Comparison of ENCODE assay signal across 8 cellular contexts in genomic region chr16:75516189-75516966, GRCh38. TPM values are rescaled to one million over a fixed set of nuclear protein-coding genes. Genes with fewer than 3 reads are reported as not detected.
A peak's percentile ranks its signal among the peaks of the same experiment; 100 is the strongest.
DNase-seq lines count a peak whose midpoint lies in the region; ATAC-seq and TF ChIP-seq lines count a peak whose summit lies in the region.
"Not testable (repeated sequence)": the region's sequence is repeated elsewhere in the genome, so short reads cannot be mapped to it uniquely, and the experiment has no call there.

No MANE protein-coding gene starts in this region.

- H3K36me3 Mint-ChIP-seq in activated naive CD8-positive, alpha-beta T cell treated with anti-CD3 and anti-CD28 coated beads for 36 hours: not testable (repeated sequence)

- not testable (repeated sequence) for H3K79me2 ChIP-seq in SU-DHL-6 (ENCODE audit: insufficient read depth, low read length); fibroblast of lung (ENCODE audit: control insufficient read depth, insufficient read depth, low read length)

- H3K4me2 ChIP-seq in SU-DHL-6 (ENCODE audit: low read depth, low read length, poor library complexity, severe bottlenecking) (peak overlapping the region; percentile 63), fibroblast of lung (ENCODE audit: extremely low read depth, insufficient read depth, low read length) (peak overlapping the region; percentile 92)

- peak overlapping the region; percentile 75 for H3K4me3 Mint-ChIP-seq in activated naive CD8-positive, alpha-beta T cell treated with anti-CD3 and anti-CD28 coated beads for 36 hours

- TF ChIP-seq CTCF in SU-DHL-6 (IDR thresholded peaks at IDR 0.05; ENCODE audit: insufficient read depth, low read length, poor library complexity, severe bottlenecking); fibroblast of lung (conservative IDR thresholded peaks at IDR 0.05 in 1 of 2, IDR thresholded peaks at IDR 0.05 in 1 of 2; ENCODE audit: low read depth in 1 of 2, low read length in 2 of 2); spleen (IDR thresholded peaks at IDR 0.05 in 8 of 11, conservative IDR thresholded peaks at IDR 0.05 in 3 of 11): not testable (repeated sequence)

- not testable (repeated sequence) for H3K27me3 ChIP-seq in SU-DHL-6 (ENCODE audit: low read length); fibroblast of lung (ENCODE audit: control insufficient read depth, insufficient read depth, low read length); spleen (replicated peaks in 1 of 7)

- not testable (repeated sequence) for H3K27me3 Mint-ChIP-seq in activated naive CD8-positive, alpha-beta T cell treated with anti-CD3 and anti-CD28 coated beads for 36 hours

- H3K4me1 ChIP-seq in fibroblast of lung (ENCODE audit: control insufficient read depth, extremely low read depth, insufficient read depth, low read length): not testable (repeated sequence)
- H3K4me1 ChIP-seq in spleen: peaks cover 0 to 17% (median 11%) of the 10 kb centered on the region in 6 donors

- not testable (repeated sequence) for H3K9me3 Mint-ChIP-seq in activated naive CD8-positive, alpha-beta T cell treated with anti-CD3 and anti-CD28 coated beads for 36 hours

- DNase-seq in AG20443 (ENCODE audit: low spot score): peak; percentile 49
- peak; percentile 6 for DNase-seq in HT1080 (ENCODE audit: low read depth)
- peak; percentile 37 for DNase-seq in activated naive CD8-positive, alpha-beta T cell treated with anti-CD3 and anti-CD28 coated beads for 36 hours
- DNase-seq in fibroblast of lung (ENCODE audit: low read depth in 2 of 2): not testable (repeated sequence)
- DNase-seq in medulla oblongata (ENCODE audit: extremely low spot score): peak; percentile 22
- DNase-seq in spleen: peak; percentile 91

- peak; percentile 38 for ATAC-seq in GM19455 (IDR thresholded peaks at IDR 0.05; ENCODE audit: unreplicated experiment)

- WGBS in spleen, 5 donors: 10 to 14% (median 12%) methylated on average over 34 to 42 of the region's 42 CpGs

- not testable (repeated sequence) for TF ChIP-seq POLR2A in spleen (IDR thresholded peaks at IDR 0.05)

- not testable (repeated sequence) for H3K9me3 ChIP-seq in SU-DHL-6 (ENCODE audit: insufficient read depth, low read length); fibroblast of lung (ENCODE audit: control insufficient read depth, insufficient read depth, low read depth, low read length); spleen

- intact Hi-C loops in spleen (cut with DNase I; ENCODE audit: low total_unique reads): not testable (repeated sequence)

- peak overlapping the region; percentile 78 for H3K9ac ChIP-seq in SU-DHL-6 (ENCODE audit: low read length)
- H3K9ac ChIP-seq in fibroblast of lung (ENCODE audit: insufficient read depth, low read length): peak overlapping the region; percentile 88

- not testable (repeated sequence) for H3F3A ChIP-seq in SU-DHL-6 (ENCODE audit: insufficient read depth)

- peak overlapping the region; percentile 88 for H3K4me3 ChIP-seq in SU-DHL-6 (ENCODE audit: insufficient read depth, low read length, poor library complexity, severe bottlenecking)
- peak overlapping the region; percentile 66 to 92 (median 85) for H3K4me3 ChIP-seq in fibroblast of lung (replicated peaks in 1 of 4; ENCODE audit: control extremely low read depth in 1 of 4, insufficient read depth in 1 of 4, low read depth in 3 of 4, low read length in 4 of 4)
- peak overlapping the region; percentile 33 to 88 (median 74) for H3K4me3 ChIP-seq in spleen

- H2AFZ ChIP-seq in SU-DHL-6 (ENCODE audit: low read depth, low read length, severe bottlenecking): peak overlapping the region; percentile 97
- peak overlapping the region; percentile 92 for H2AFZ ChIP-seq in fibroblast of lung (ENCODE audit: low read length)

- not testable (repeated sequence) for H3K27ac ChIP-seq in SU-DHL-6 (ENCODE audit: low read depth, low read length)
- H3K27ac ChIP-seq in fibroblast of lung (ENCODE audit: insufficient read depth, low read length) (peak overlapping the region; percentile 88), spleen (peak overlapping the region; percentile 54 to 95 (median 92))

- not testable (repeated sequence) for H3K36me3 ChIP-seq in SU-DHL-6 (ENCODE audit: low read length); fibroblast of lung (ENCODE audit: control insufficient read depth, insufficient read depth, low read length); spleen

- H3K4me1 Mint-ChIP-seq in activated naive CD8-positive, alpha-beta T cell treated with anti-CD3 and anti-CD28 coated beads for 36 hours: not testable (repeated sequence)

- not testable (repeated sequence) for H3K9me2 ChIP-seq in SU-DHL-6 (replicated peaks; ENCODE audit: insufficient read depth, low read length)

- H4K20me1 ChIP-seq in SU-DHL-6 (ENCODE audit: low read depth, low read length); fibroblast of lung (ENCODE audit: control insufficient read depth, extremely low read depth, insufficient read depth, low read length): not testable (repeated sequence)

- H3K27ac Mint-ChIP-seq in activated naive CD8-positive, alpha-beta T cell treated with anti-CD3 and anti-CD28 coated beads for 36 hours: peak overlapping the region; percentile 28

RNA-seq across cellular contexts. Expression of gene CHST5, which starts 19.5 kb away (rescaled TPM):
- not detected in 2 replicates for total RNA-seq in HT1080 (2014; rRNA removed; shearing (Covaris generic))
- not detected in 2 replicates for polyA plus RNA-seq in HT1080 (2015; cell fraction: cytosol; rRNA removed)
- not detected in 2 replicates for polyA plus RNA-seq in HT1080 (2015; cell fraction: nucleus; rRNA removed)
- not detected for total RNA-seq in activated naive CD8-positive, alpha-beta T cell treated with anti-CD3 and anti-CD28 coated beads for 36 hours
- total RNA-seq in fibroblast of lung (under 0.01 TPM in 1 of 2 replicates, not detected in the other), spleen (under 1 TPM in 2 of 7 donors, not detected in 5; 0.18 to 0.20 TPM)
- polyA plus RNA-seq in fibroblast of lung (0.02 TPM in 1 of 2 replicates, not detected in the other), spleen (under 1 TPM; 0.03 to 0.07 (median 0.06) TPM)
- polyA plus RNA-seq in fibroblast of lung (2012): not detected in 2 replicates
- polyA minus RNA-seq in fibroblast of lung (ENCODE audit: low replicate concordance): not detected in 2 replicates

RNA-seq across cellular contexts. Expression of gene CHST6, which starts 21.1 kb away (rescaled TPM):
- not detected in 2 replicates for total RNA-seq in HT1080 (2014; rRNA removed; shearing (Covaris generic))
- polyA plus RNA-seq in HT1080 (2015; cell fraction: cytosol; rRNA removed): not detected in 2 replicates
- polyA plus RNA-seq in HT1080 (2015; cell fraction: nucleus; rRNA removed): not detected in 2 replicates
- under 1 TPM in 1 of 2 experiments, not detected in 1; 0.06 TPM for total RNA-seq in activated naive CD8-positive, alpha-beta T cell treated with anti-CD3 and anti-CD28 coated beads for 36 hours
- total RNA-seq in fibroblast of lung (0.17 and 0.26 TPM in 2 replicates), spleen (under 1 TPM in 6 of 7 donors, not detected in 1; 0.17 to 0.66 (median 0.26) TPM)
- polyA plus RNA-seq in fibroblast of lung (0.02 and 0.16 TPM in 2 replicates), spleen (under 1 TPM; under 0.01 to 0.06 (median 0.02) TPM)
- 0.02 and 0.15 TPM in 2 replicates for polyA plus RNA-seq in fibroblast of lung (2012)
- 0.11 TPM in 1 of 2 replicates, not detected in the other for polyA minus RNA-seq in fibroblast of lung (ENCODE audit: low replicate concordance)

RNA-seq across cellular contexts. Expression of gene TMEM231, which starts 39.7 kb away (rescaled TPM):
- 9.3 and 10.7 TPM in 2 replicates for total RNA-seq in HT1080 (2014; rRNA removed; shearing (Covaris generic))
- polyA plus RNA-seq in HT1080 (2015; cell fraction: cytosol; rRNA removed): 12.4 and 17.4 TPM in 2 replicates
- polyA plus RNA-seq in HT1080 (2015; cell fraction: nucleus; rRNA removed): 19.5 and 23.8 TPM in 2 replicates
- total RNA-seq in activated naive CD8-positive, alpha-beta T cell treated with anti-CD3 and anti-CD28 coated beads for 36 hours: 1 to 10 TPM; 4.0 to 4.4 TPM
- 4.1 and 9.6 TPM in 2 replicates for total RNA-seq in fibroblast of lung
- polyA plus RNA-seq in fibroblast of lung: 18.8 and 23.4 TPM in 2 replicates
- polyA plus RNA-seq in fibroblast of lung (2012): 7.7 and 8.9 TPM in 2 replicates
- 81.3 and 91.7 TPM in 2 replicates for polyA minus RNA-seq in fibroblast of lung (ENCODE audit: low replicate concordance)
- total RNA-seq in spleen: 1 to 10 TPM; 2.7 to 6.7 (median 3.5) TPM
- 1 to 10 TPM; 2.2 to 3.3 (median 2.3) TPM for polyA plus RNA-seq in spleen

RNA-seq across cellular contexts. Expression of gene GABARAPL2, which starts 49.8 kb away (rescaled TPM):
- 59.0 and 131 TPM in 2 replicates for total RNA-seq in HT1080 (2014; rRNA removed; shearing (Covaris generic))
- 144 and 186 TPM in 2 replicates for polyA plus RNA-seq in HT1080 (2015; cell fraction: cytosol; rRNA removed)
- 71.4 and 76.0 TPM in 2 replicates for polyA plus RNA-seq in HT1080 (2015; cell fraction: nucleus; rRNA removed)
- total RNA-seq in activated naive CD8-positive, alpha-beta T cell treated with anti-CD3 and anti-CD28 coated beads for 36 hours: 10 to 100 TPM; 47.6 TPM
- total RNA-seq in fibroblast of lung (28.2 and 37.3 TPM in 2 replicates), spleen (100 to 1,000 TPM; 111 to 133 (median 119) TPM)
- polyA plus RNA-seq in fibroblast of lung (116 and 159 TPM in 2 replicates), spleen (100 to 1,000 TPM in 2 of 3 donors, 10 to 100 TPM in 1; 86.6 to 169 (median 130) TPM)
- 112 and 127 TPM in 2 replicates for polyA plus RNA-seq in fibroblast of lung (2012)
- polyA minus RNA-seq in fibroblast of lung (ENCODE audit: low replicate concordance): 3.8 and 8.1 TPM in 2 replicates

RNA-seq across cellular contexts. Expression of gene TMEM170A, which starts 51.9 kb away (rescaled TPM):
- 15.3 and 18.9 TPM in 2 replicates for total RNA-seq in HT1080 (2014; rRNA removed; shearing (Covaris generic))
- 16.0 and 16.2 TPM in 2 replicates for polyA plus RNA-seq in HT1080 (2015; cell fraction: cytosol; rRNA removed)
- polyA plus RNA-seq in HT1080 (2015; cell fraction: nucleus; rRNA removed): 16.0 and 18.7 TPM in 2 replicates
- 10 to 100 TPM; 32.2 to 37.6 TPM for total RNA-seq in activated naive CD8-positive, alpha-beta T cell treated with anti-CD3 and anti-CD28 coated beads for 36 hours
- total RNA-seq in fibroblast of lung (14.5 and 20.3 TPM in 2 replicates), spleen (10 to 100 TPM; 26.3 to 54.0 (median 34.2) TPM)
- polyA plus RNA-seq in fibroblast of lung (10.3 and 12.3 TPM in 2 replicates), spleen (10 to 100 TPM in 1 of 3 donors, 1 to 10 TPM in 2; 6.1 to 12.0 (median 6.4) TPM)
- 5.7 and 6.2 TPM in 2 replicates for polyA plus RNA-seq in fibroblast of lung (2012)
- 4.0 and 4.7 TPM in 2 replicates for polyA minus RNA-seq in fibroblast of lung (ENCODE audit: low replicate concordance)
